ENCODE assay signal across 13 cellular contexts in the genomic region with DNA sequence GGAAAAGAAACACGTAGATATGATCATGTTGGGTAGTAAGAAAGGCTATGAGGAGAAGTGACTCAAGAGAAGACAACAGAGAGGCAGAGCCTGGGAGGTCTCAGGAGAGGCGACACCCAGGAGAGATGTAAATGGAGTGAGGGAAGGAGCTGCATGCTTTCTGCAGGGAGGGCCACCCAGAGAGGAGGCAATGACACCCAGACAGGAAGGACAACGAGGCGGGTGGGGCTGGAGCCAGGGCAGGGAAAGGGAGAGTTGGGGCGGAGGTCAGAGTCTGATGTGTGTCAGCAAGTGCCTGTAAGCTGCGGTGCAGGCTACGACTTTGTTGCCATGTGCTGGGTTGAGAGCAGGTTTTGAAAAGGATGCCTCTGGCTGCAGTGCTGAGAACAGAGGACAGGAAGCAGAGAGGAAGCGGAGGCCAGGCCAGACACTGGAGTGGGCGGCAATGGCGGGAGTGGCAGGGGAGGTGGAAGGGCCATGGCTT. TPM values are rescaled to one million over a fixed set of nuclear protein-coding genes. Genes with fewer than 3 reads are reported as not detected.
DNase-seq lines count a peak whose midpoint lies in the region; ATAC-seq, FAIRE-seq and TF ChIP-seq lines count a peak whose summit lies in the region.
"Had no signal": no experiment of that assay in that cellular context is flagged by ENCODE, and none has a peak within 500 bp of the region (broad histone marks: within the 10 kb centered on the region; RNA-seq: fewer than 3 reads in every experiment).

No MANE protein-coding gene starts in this region.

- H3K9me3 ChIP-seq in K562 (replicated peaks; ENCODE audit: control insufficient read depth, insufficient read depth, low read depth, low read length) (0 out of 2 replicates have a peak, but pooled peaks cover 4% of the 10 kb centered on the region), liver (ENCODE audit: control insufficient read depth in 4 of 4, low read length in 3 of 4) (no peaks in the 10 kb centered on the region), left ventricle myocardium inferior (replicated peaks) (peaks cover 9% of the 10 kb centered on the region)
- H3K9me3 ChIP-seq: thyroid gland had no signal

- no peak for TF ChIP-seq POLR2A in K562 (conservative IDR thresholded peaks at IDR 0.05)

- TF ChIP-seq CTCF in K562 (IDR thresholded peaks at IDR 0.05 in 2 of 3, conservative IDR thresholded peaks at IDR 0.05 in 1 of 3; ENCODE audit: insufficient read depth in 2 of 3, low read depth in 1 of 3, low read length in 3 of 3): no peak
- TF ChIP-seq CTCF in liver (IDR thresholded peaks at IDR 0.05; ENCODE audit: low read depth, low read length, missing input control): no peak
- TF ChIP-seq CTCF in left ventricle myocardium inferior (IDR thresholded peaks at IDR 0.05; ENCODE audit: borderline replicate concordance): no peak

- CTCF ChIA-PET in K562 (lab: Yijun Ruan, JAX; ENCODE audit: low intra/inter-chr PET ratio): no interaction called here

- H3K9ac ChIP-seq in K562 (ENCODE audit: insufficient read depth in 1 of 2, low read depth in 2 of 2, low read length in 2 of 2) (no peak overlapping the region), liver (ENCODE audit: low read depth in 1 of 2, low read length in 2 of 2) (no peak overlapping the region)

- H3K36me3 ChIP-seq in K562 (ENCODE audit: control insufficient read depth, insufficient read depth, low read length): no peaks in the 10 kb centered on the region
- H3K36me3 ChIP-seq in liver (ENCODE audit: control insufficient read depth in 4 of 4, insufficient read depth in 3 of 4, low read depth in 1 of 4, low read length in 3 of 4): no peaks in the 10 kb centered on the region
- no peaks in the 10 kb centered on the region for H3K36me3 ChIP-seq in left ventricle myocardium inferior
- H3K36me3 ChIP-seq: thyroid gland had no signal

- DNase-seq in activated T-cell treated with anti-CD3 and anti-CD28 coated beads, Interleukin-2, amount 50 U/mL, for 24 hours: peak; percentile 36
- DNase-seq in activated T-cell treated with anti-CD3 and anti-CD28 coated beads, Interleukin-2, amount 50 U/mL, for 1 hour: no peak
- peak in 1 of 4 experiments; percentile 24 for DNase-seq in K562 (ENCODE audit: extremely low read depth in 1 of 4, low spot score in 3 of 4)
- DNase-seq in ureter (ENCODE audit: low spot score): peak; percentile 65
- no peak for DNase-seq in KG1 (lab: John Stamatoyannopoulos, UW)
- no peak for DNase-seq in left ventricle myocardium inferior
- no peak for DNase-seq in retina
- DNase-seq: DMS79, T-helper 9 cell, thyroid gland had no signal

- H3K36me3 Mint-ChIP-seq in activated T-cell treated with anti-CD3 and anti-CD28 coated beads, Interleukin-2, amount 50 U/mL, for 24 hours (ENCODE audit: low read depth): no peaks in the 10 kb centered on the region

- no peak overlapping the region for H3K4me3 ChIP-seq in K562
- H3K4me3 ChIP-seq in liver (ENCODE audit: low read depth in 1 of 3, low read length in 3 of 3): no peak overlapping the region
- no peak overlapping the region for H3K4me3 ChIP-seq in left ventricle myocardium inferior
- H3K4me3 ChIP-seq: thyroid gland had no signal

- no peak for FAIRE-seq in K562 (lab: Jason Lieb, UNC)

- no peaks in the 10 kb centered on the region for H3K9me1 ChIP-seq in K562 (ENCODE audit: control insufficient read depth, insufficient read depth, low read length)

- H3K27ac ChIP-seq in K562 (ENCODE audit: extremely low read depth, low read depth, low read length) (no peak overlapping the region), liver (ENCODE audit: low read depth in 1 of 2, low read length in 2 of 2) (peak overlapping the region in 1 of 2 donors; percentile 19), left ventricle myocardium inferior (replicated peaks) (no peak overlapping the region)
- H3K27ac ChIP-seq: thyroid gland had no signal

- 8% methylated on average over 10 of the region's 10 CpGs for WGBS in K562 (ENCODE audit: insufficient coverage, low coverage, missing lambda C conversion rate)
- 54% methylated on average over 10 of the region's 10 CpGs for WGBS in liver

- H3K4me3 Mint-ChIP-seq in activated T-cell treated with anti-CD3 and anti-CD28 coated beads, Interleukin-2, amount 50 U/mL, for 24 hours: no peak overlapping the region
- H3K4me3 Mint-ChIP-seq: activated T-helper 1 cell treated with anti-CD3 and anti-CD28 coated beads, Interleukin-12 subunit alpha, Interleukin-12 subunit beta, Interleukin-2, Interleukin-4 antibody, amounts not matched to agents 30 ng/mL and 10 ng/mL and 1 ng/mL, durations not matched to agents 14 hours and 24 hours and 36 hours had no signal

- H2AFZ ChIP-seq in K562 (ENCODE audit: low read depth, low read length): no peak overlapping the region

- no peak for TF ChIP-seq RAD21 in K562 (CRISPR knock-in tag; conservative IDR thresholded peaks at IDR 0.05 in 1 of 2, IDR thresholded peaks at IDR 0.05 in 1 of 2)
- TF ChIP-seq RAD21 in liver (IDR thresholded peaks at IDR 0.05): peak in 1 of 2 donors; percentile 32

- TF ChIP-seq EP300 in K562 (IDR thresholded peaks at IDR 0.05; ENCODE audit: low read length): no peak

- H3K27me3 ChIP-seq in K562 (ENCODE audit: control insufficient read depth in 2 of 2, insufficient read depth in 2 of 2, low read length in 2 of 2) (peaks cover 15 to 75% of the 10 kb centered on the region in 2 experiments), liver (ENCODE audit: control insufficient read depth in 4 of 4, insufficient read depth in 4 of 4, low read length in 3 of 4) (no peaks in the 10 kb centered on the region), left ventricle myocardium inferior (ENCODE audit: low read depth) (no peaks in the 10 kb centered on the region)
- H3K27me3 ChIP-seq: thyroid gland had no signal

- intact Hi-C loops in K562 (cut with micrococcal nuclease) (no loop called here), left ventricle myocardium inferior (cut with micrococcal nuclease) (no loop called here)

- H3K4me2 ChIP-seq in K562 (ENCODE audit: insufficient read depth, low read length): no peak overlapping the region

- in situ Hi-C loops in K562 (cut with MboI): no loop called here

- H3K4me1 ChIP-seq in K562 (replicated peaks in 1 of 2; ENCODE audit: control insufficient read depth in 2 of 2, insufficient read depth in 2 of 2, low read length in 2 of 2) (peaks cover 0 to 21% of the 10 kb centered on the region in 2 experiments; a peak in 2 of 5 replicates), liver (ENCODE audit: control insufficient read depth in 4 of 4, insufficient read depth in 4 of 4, low read length in 3 of 4) (peaks cover 0 to 15% (median 11%) of the 10 kb centered on the region in 4 donors), left ventricle myocardium inferior (peaks cover 16% of the 10 kb centered on the region)

- POLR2A ChIA-PET in K562 (lab: Yijun Ruan, JAX): interaction anchor here (0.5 to 1.2 kb wide), 3 partner anchors 13 to 206 kb away, joined by 3 to 4 read pairs (median 3); no protein-coding TSS in a partner anchor

- BruUV-seq in K562 (replicated peaks; lab: Mats Ljungman, UMichigan): no TSS peak

- H4K20me1 ChIP-seq in K562 (replicated peaks; ENCODE audit: control insufficient read depth, insufficient read depth, low read length): 0 out of 2 replicates have a peak, but pooled peaks cover under 1% of the 10 kb centered on the region

- no peaks in the 10 kb centered on the region for H3K79me2 ChIP-seq in K562 (ENCODE audit: control insufficient read depth, insufficient read depth, low read length)

- peak; percentile 19 for ATAC-seq in K562

- H3K27me3 Mint-ChIP-seq in activated T-cell treated with anti-CD3 and anti-CD28 coated beads, Interleukin-2, amount 50 U/mL, for 24 hours: no peaks in the 10 kb centered on the region

- H3K27ac Mint-ChIP-seq in activated T-cell treated with anti-CD3 and anti-CD28 coated beads, Interleukin-2, amount 50 U/mL, for 24 hours: peak overlapping the region; percentile 13
- H3K27ac Mint-ChIP-seq: activated T-helper 1 cell treated with anti-CD3 and anti-CD28 coated beads, Interleukin-12 subunit alpha, Interleukin-12 subunit beta, Interleukin-2, Interleukin-4 antibody, amounts not matched to agents 30 ng/mL and 10 ng/mL and 1 ng/mL, durations not matched to agents 14 hours and 24 hours and 36 hours had no signal

- no peaks in the 10 kb centered on the region for H3K9me3 Mint-ChIP-seq in activated T-cell treated with anti-CD3 and anti-CD28 coated beads, Interleukin-2, amount 50 U/mL, for 24 hours

- H3K4me1 Mint-ChIP-seq in activated T-cell treated with anti-CD3 and anti-CD28 coated beads, Interleukin-2, amount 50 U/mL, for 24 hours (ENCODE audit: low read depth): peaks cover 32% of the 10 kb centered on the region

RNA-seq across cellular contexts. Expression of a gene that starts 31.3 kb away (rescaled TPM):
- not detected in 2 replicates for total RNA-seq in K562 (2011; cell fraction: chromatin; rRNA removed; ENCODE audit: low replicate concordance)
- not detected in 2 replicates for total RNA-seq in K562 (2011; cell fraction: nucleolus; rRNA removed)
- total RNA-seq in K562 (2011; cell fraction: nucleoplasm; rRNA removed): not detected in 2 replicates
- 0.16 TPM in 1 of 2 replicates, not detected in the other for total RNA-seq in K562 (2014; rRNA removed)
- not detected in 2 replicates for total RNA-seq in K562 (2014; rRNA removed; fragmentation: Illumina TruSeq; extraction: Trizol)
- total RNA-seq in K562 (2015; rRNA removed; fragmentation: Illumina TruSeq; extraction: Trizol): not detected in 2 replicates
- total RNA-seq in K562 (2021): not detected in 2 replicates
- polyA plus RNA-seq in K562 (2011; rRNA removed): 0.07 and 0.08 TPM in 2 replicates
- 0.01 and 0.22 TPM in 2 replicates for polyA plus RNA-seq in K562 (2011; cell fraction: cytosol; rRNA removed)
- 0.13 and 0.40 TPM in 2 replicates for polyA plus RNA-seq in K562 (2011; cell fraction: nucleus; rRNA removed)
- 0.09 and 0.14 TPM in 2 replicates for polyA plus RNA-seq in K562 (2012)
- 0.06 TPM in 1 of 2 replicates, not detected in the other for polyA plus RNA-seq in K562 (2014; fragmentation: Illumina TruSeq; extraction: Trizol)
- not detected for polyA plus RNA-seq in K562 (2014; fragmentation: Nextera tagmentation; extraction: Ambion mirVana)
- not detected in 2 replicates for polyA plus RNA-seq in K562 (2014; rRNA removed)
- not detected in 2 replicates for polyA minus RNA-seq in K562 (2011; rRNA and poly(A)+ RNA removed)
- polyA minus RNA-seq in K562 (2011; cell fraction: cytosol; rRNA and poly(A)+ RNA removed): not detected in 2 replicates
- polyA minus RNA-seq in K562 (2011; cell fraction: nucleus; rRNA and poly(A)+ RNA removed): 0.11 and 0.13 TPM in 2 replicates
- under 1 TPM; 0.28 to 0.59 TPM for total RNA-seq in liver
- under 1 TPM; 0.21 to 0.67 TPM for polyA plus RNA-seq in liver
- total RNA-seq in ureter: not detected
- total RNA-seq in left ventricle myocardium inferior: 0.44 TPM
- total RNA-seq: activated T-helper 1 cell treated with anti-CD3 and anti-CD28 coated beads, Interleukin-12 subunit alpha, Interleukin-12 subunit beta, Interleukin-2, Interleukin-4 antibody, amounts not matched to agents 30 ng/mL and 10 ng/mL and 1 ng/mL, durations not matched to agents 14 hours and 24 hours and 36 hours; lung microvascular endothelial cell had no signal

RNA-seq across cellular contexts. Expression of a gene that starts 49.1 kb away (rescaled TPM):
- total RNA-seq in K562 (2011; cell fraction: chromatin; rRNA removed; ENCODE audit: low replicate concordance): not detected in 2 replicates
- not detected in 2 replicates for total RNA-seq in K562 (2011; cell fraction: nucleolus; rRNA removed)
- not detected in 2 replicates for total RNA-seq in K562 (2011; cell fraction: nucleoplasm; rRNA removed)
- total RNA-seq in K562 (2014; rRNA removed) (not detected in 2 replicates), K562 (2014; rRNA removed; fragmentation: Illumina TruSeq; extraction: Trizol) (not detected in 2 replicates), K562 (2015; rRNA removed; fragmentation: Illumina TruSeq; extraction: Trizol) (not detected in 2 replicates), K562 (2021) (0.09 TPM in 1 of 2 replicates, not detected in the other), liver (10 to 100 TPM in 1 of 2 donors, 1 to 10 TPM in 1; 1.9 to 10.8 TPM), ureter (20.9 TPM), left ventricle myocardium inferior (22.9 TPM)
- polyA plus RNA-seq in K562 (2011; rRNA removed) (not detected in 2 replicates), K562 (2014; fragmentation: Illumina TruSeq; extraction: Trizol) (not detected in 2 replicates), K562 (2014; fragmentation: Nextera tagmentation; extraction: Ambion mirVana) (not detected), K562 (2014; rRNA removed) (not detected in 2 replicates), liver (1 to 10 TPM; 3.0 to 9.6 TPM)
- polyA plus RNA-seq in K562 (2011; cell fraction: cytosol; rRNA removed): not detected in 2 replicates
- not detected in 2 replicates for polyA plus RNA-seq in K562 (2011; cell fraction: nucleus; rRNA removed)
- polyA plus RNA-seq in K562 (2012): not detected in 2 replicates
- not detected in 2 replicates for polyA minus RNA-seq in K562 (2011; rRNA and poly(A)+ RNA removed)
- polyA minus RNA-seq in K562 (2011; cell fraction: cytosol; rRNA and poly(A)+ RNA removed): not detected in 2 replicates
- polyA minus RNA-seq in K562 (2011; cell fraction: nucleus; rRNA and poly(A)+ RNA removed): not detected in 2 replicates
- total RNA-seq: activated T-helper 1 cell treated with anti-CD3 and anti-CD28 coated beads, Interleukin-12 subunit alpha, Interleukin-12 subunit beta, Interleukin-2, Interleukin-4 antibody, amounts not matched to agents 30 ng/mL and 10 ng/mL and 1 ng/mL, durations not matched to agents 14 hours and 24 hours and 36 hours had no signal

Comparison
In these comparisons a context has a peak if more than half of its experiments do, and no peak if none do; other contexts are left out.
1. DNase-seq: peak in activated T-cell treated with anti-CD3 and anti-CD28 coated beads, Interleukin-2, amount 50 U/mL, for 24 hours (single experiment) and ureter (single experiment); none in activated T-cell treated with anti-CD3 and anti-CD28 coated beads, Interleukin-2, amount 50 U/mL, for 1 hour (single experiment), KG1 (single experiment), left ventricle myocardium inferior (single experiment) and retina (single experiment).